8 cellular contexts compared by ENCODE assay signal in genomic region chr6:53294095-53294494, GRCh38. TPM values are rescaled to one million over a fixed set of nuclear protein-coding genes. Genes with fewer than 3 reads are reported as not detected.
DNase-seq lines count a peak whose midpoint lies in the region; ATAC-seq and TF ChIP-seq lines count a peak whose summit lies in the region.

No MANE protein-coding gene starts in this region.

- H3K4me3 Mint-ChIP-seq in progenitor cell of endocrine pancreas (ENCODE audit: low read depth) = no peak overlapping the region

- H3K27ac Mint-ChIP-seq in progenitor cell of endocrine pancreas = no peak overlapping the region

- peak; percentile 75 for TF ChIP-seq CTCF in progenitor cell of endocrine pancreas (IDR thresholded peaks at IDR 0.05; ENCODE audit: unreplicated experiment)

- H3K4me1 Mint-ChIP-seq in progenitor cell of endocrine pancreas (ENCODE audit: low read depth) = peaks cover 2% of the 10 kb centered on the region

- DNase-seq in NCI-H2171 treated with DMSO at 0.1 percent for 48 hours (lab: John Stamatoyannopoulos, UW) = peak; percentile 8
- DNase-seq in NCI-H2171 (lab: John Stamatoyannopoulos, UW) = no peak
- DNase-seq in MV-4-11 (lab: John Stamatoyannopoulos, UW) = peak; percentile 17
- DNase-seq in dermis blood vessel endothelial cell = peak; percentile 54
- peak; percentile 21 for DNase-seq in progenitor cell of endocrine pancreas (ENCODE audit: low spot score, unreplicated experiment)
- no peak for DNase-seq in activated T-cell treated with anti-CD3 and anti-CD28 coated beads, Interleukin-2, amount 50 U/mL, for 1 hour

- H3K36me3 Mint-ChIP-seq in progenitor cell of endocrine pancreas (ENCODE audit: insufficient read depth) = peaks cover 6% of the 10 kb centered on the region

- H3K27me3 Mint-ChIP-seq in progenitor cell of endocrine pancreas = no peaks in the 10 kb centered on the region

- ATAC-seq in HG02571 (IDR thresholded peaks at IDR 0.05; ENCODE audit: unreplicated experiment) = no peak
- ATAC-seq in GM18520 (IDR thresholded peaks at IDR 0.05; ENCODE audit: unreplicated experiment) = no peak

- H3K9me3 Mint-ChIP-seq in progenitor cell of endocrine pancreas (ENCODE audit: low read depth) = no peaks in the 10 kb centered on the region

RNA-seq across cellular contexts. Expression of gene ELOVL5, which starts 54.7 kb away (rescaled TPM):
- total RNA-seq in dermis blood vessel endothelial cell = 74.2 and 123 TPM in 2 replicates
- 67.1 and 74.4 TPM in 2 replicates for total RNA-seq in progenitor cell of endocrine pancreas

Comparison
In these comparisons a context has a peak if more than half of its experiments do, and no peak if none do; other contexts are left out.
1. DNase-seq: peak in NCI-H2171 treated with DMSO at 0.1 percent for 48 hours (single experiment), MV-4-11 (single experiment), dermis blood vessel endothelial cell (single experiment) and progenitor cell of endocrine pancreas (single experiment); none in NCI-H2171 (single experiment) and activated T-cell treated with anti-CD3 and anti-CD28 coated beads, Interleukin-2, amount 50 U/mL, for 1 hour (single experiment).